In the genomic region with DNA sequence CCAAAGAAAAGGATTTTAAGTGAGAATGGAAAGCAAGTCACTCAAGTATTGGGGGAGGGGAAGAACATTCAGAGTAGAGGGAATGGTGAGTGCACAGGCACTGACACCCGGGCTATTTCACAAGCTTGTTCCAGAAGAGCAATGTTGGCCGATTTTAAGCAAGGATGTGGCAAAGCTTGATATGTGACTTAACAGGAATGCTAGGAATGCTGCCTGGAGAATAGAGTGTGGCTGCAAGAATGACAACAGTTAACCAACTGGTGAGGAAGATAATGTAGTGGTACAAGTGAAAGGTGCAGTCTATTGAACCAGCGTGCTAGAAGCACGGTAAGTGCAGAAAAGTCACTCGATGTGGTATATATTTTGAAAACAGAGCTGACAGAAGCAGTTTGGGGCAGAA, we compare ENCODE assay signal across 9 cellular contexts. TPM values are rescaled to one million over a fixed set of nuclear protein-coding genes. Genes with fewer than 3 reads are reported as not detected.
DNase-seq lines count a peak whose midpoint lies in the region; ATAC-seq and TF ChIP-seq lines count a peak whose summit lies in the region.
"Had no signal": no experiment of that assay in that cellular context is flagged by ENCODE, and none has a peak within 500 bp of the region (broad histone marks: within the 10 kb centered on the region; RNA-seq: fewer than 3 reads in every experiment).

No MANE protein-coding gene starts in this region.

- H3K36me3 ChIP-seq in body of pancreas (replicated peaks in 1 of 2; ENCODE audit: insufficient read depth in 1 of 2, low read depth in 2 of 2) (no peaks in the 10 kb centered on the region), iPS-20b (ENCODE audit: insufficient read depth, low read depth, low read length) (no peaks in the 10 kb centered on the region), upper lobe of left lung (no peaks in the 10 kb centered on the region)

- H3K27me3 ChIP-seq in body of pancreas (no peaks in the 10 kb centered on the region), iPS-20b (ENCODE audit: insufficient read depth, low read length) (no peaks in the 10 kb centered on the region), upper lobe of left lung (no peaks in the 10 kb centered on the region), dorsolateral prefrontal cortex (peaks cover 0 to 13% (median 0%) of the 10 kb centered on the region in 45 donors)

- intact Hi-C loops in body of pancreas (cut with DNase I) (loop anchor here (10.0 kb wide), 1 partner anchor 328 kb away; a partner anchor contains a TSS), dorsolateral prefrontal cortex (cut with DNase I) (loop anchor here in 1 of 2 donors (10.0 kb wide), 1 partner anchor 168 kb away; no protein-coding TSS in a partner anchor)

- WGBS in body of pancreas, 2 donors = 20% methylated on average over 5 of the region's 5 CpGs
- 33 to 48% methylated on average over 5 of the region's 5 CpGs for WGBS in upper lobe of left lung, 2 donors

- H3K4me1 ChIP-seq in body of pancreas (no peaks in the 10 kb centered on the region), iPS-20b (ENCODE audit: insufficient read depth, low read length) (peaks cover 24% of the 10 kb centered on the region), upper lobe of left lung (peaks cover 6 to 25% (median 11%) of the 10 kb centered on the region in 4 donors)

- H3K9me3 ChIP-seq in body of pancreas (no peaks in the 10 kb centered on the region), iPS-20b (ENCODE audit: insufficient read depth, low read depth, low read length) (no peaks in the 10 kb centered on the region), upper lobe of left lung (no peaks in the 10 kb centered on the region)

- DNase-seq in NCI-H2029 treated with DMSO at 0.1 percent for 48 hours (lab: John Stamatoyannopoulos, UW) (peak; percentile 56), NCI-H2029 (lab: John Stamatoyannopoulos, UW) (no peak), body of pancreas (peak in 1 of 4 donors; percentile 36), upper lobe of left lung (no peak), dorsolateral prefrontal cortex (no peak), NCI-H1048 (lab: John Stamatoyannopoulos, UW) (no peak)
- DNase-seq: activated CD4-positive, alpha-beta memory T cell treated with anti-CD3 and anti-CD28 coated beads for 36 hours had no signal

- ATAC-seq in body of pancreas = peak; percentile 59
- peak; percentile 38 to 58 for ATAC-seq in upper lobe of left lung (ENCODE audit: low FRiP score in 2 of 2)
- no peak for ATAC-seq in GM18873 (IDR thresholded peaks at IDR 0.05; ENCODE audit: low FRiP score, unreplicated experiment)

- H3K4me3 ChIP-seq in body of pancreas = no peak overlapping the region
- peak overlapping the region; percentile 20 for H3K4me3 ChIP-seq in iPS-20b (ENCODE audit: low read length)
- H3K4me3 ChIP-seq in upper lobe of left lung = no peak overlapping the region
- no peak overlapping the region for H3K4me3 ChIP-seq in dorsolateral prefrontal cortex

- no peak overlapping the region for H3K9ac ChIP-seq in iPS-20b (ENCODE audit: low read depth, low read length)

- TF ChIP-seq POLR2A in body of pancreas (IDR thresholded peaks at IDR 0.05) = no peak
- no peak for TF ChIP-seq POLR2A in upper lobe of left lung (IDR thresholded peaks at IDR 0.05)

- peak in 1 of 4 donors; percentile 17 for TF ChIP-seq EP300 in upper lobe of left lung (IDR thresholded peaks at IDR 0.05)

- H3K27ac ChIP-seq in body of pancreas (no peak overlapping the region), iPS-20b (ENCODE audit: low read length) (no peak overlapping the region), upper lobe of left lung (no peak overlapping the region), dorsolateral prefrontal cortex (no peak overlapping the region)

- TF ChIP-seq CTCF in body of pancreas (IDR thresholded peaks at IDR 0.05) (no peak), upper lobe of left lung (IDR thresholded peaks at IDR 0.05) (no peak), dorsolateral prefrontal cortex (IDR thresholded peaks at IDR 0.05 in 54 of 56, conservative IDR thresholded peaks at IDR 0.05 in 2 of 56; ENCODE audit: low read depth in 1 of 56, partially characterized antibody in 56 of 56) (no peak)

RNA-seq across cellular contexts. Expression of a gene that starts 6.2 kb away (rescaled TPM):
- total RNA-seq in body of pancreas = 10 to 100 TPM; 17.4 to 25.1 TPM
- total RNA-seq in upper lobe of left lung = 100 to 1,000 TPM in 2 of 6 donors, 10 to 100 TPM in 3, 1 to 10 TPM in 1; 2.1 to 354 (median 20.7) TPM
- 10 to 100 TPM in 27 of 120 experiments, 1 to 10 TPM in 93; 1.5 to 19.2 (median 7.2) TPM for total RNA-seq in dorsolateral prefrontal cortex
- total RNA-seq: activated CD4-positive, alpha-beta memory T cell treated with anti-CD3 and anti-CD28 coated beads for 36 hours had no signal
